ENCODE assay signal across 8 cellular contexts in the genomic region with DNA sequence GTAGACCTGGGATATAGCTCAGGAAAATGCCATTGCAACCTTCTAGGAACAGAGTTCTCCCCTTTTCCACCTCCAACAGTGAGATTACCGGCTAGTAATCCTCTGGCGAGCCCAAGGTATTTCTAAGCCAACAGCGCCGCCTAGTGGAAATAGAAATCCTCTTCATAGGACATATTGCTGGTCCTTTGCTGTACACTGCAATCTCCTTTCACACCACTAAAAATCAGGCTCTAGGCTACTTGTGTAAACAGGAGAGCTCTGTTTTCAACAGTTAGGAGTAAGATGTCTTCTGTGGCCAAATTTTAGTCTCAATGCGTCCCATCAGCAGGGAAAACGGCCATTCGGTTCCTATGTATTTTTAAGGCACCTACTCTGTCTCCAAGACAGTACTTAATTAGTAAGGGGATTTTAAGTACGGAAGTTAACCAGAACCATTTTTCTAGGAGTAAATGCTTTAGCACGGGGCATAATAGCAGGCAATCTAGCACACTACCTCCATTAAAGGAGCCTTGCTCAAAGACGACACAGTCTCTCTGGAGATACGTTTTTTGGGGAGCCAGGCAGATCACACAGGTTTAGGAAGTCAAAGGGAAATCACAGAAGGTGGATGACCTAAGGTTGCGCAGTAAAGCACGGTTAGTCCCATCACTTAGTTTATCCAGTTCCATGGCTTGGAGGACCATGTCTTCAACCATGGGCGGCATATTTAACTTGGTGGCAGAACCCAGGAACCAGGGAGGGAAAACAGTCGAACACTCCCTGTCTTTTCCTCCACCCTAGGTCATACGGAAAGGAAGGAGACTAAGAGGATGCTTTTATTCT. TPM values are rescaled to one million over a fixed set of nuclear protein-coding genes. Genes with fewer than 3 reads are reported as not detected.
DNase-seq lines count a peak whose midpoint lies in the region; ATAC-seq, FAIRE-seq and TF ChIP-seq lines count a peak whose summit lies in the region.

No MANE protein-coding gene starts in this region.

- peak; percentile 67 for ATAC-seq in HG02970 (IDR thresholded peaks at IDR 0.05; ENCODE audit: low FRiP score, unreplicated experiment)

- H2AFZ ChIP-seq in hepatocyte (no peak overlapping the region), smooth muscle cell (ENCODE audit: low read depth) (no peak overlapping the region)

- 65% methylated on average over 16 of the region's 16 CpGs for WGBS in hepatocyte (ENCODE audit: low lambda C conversion rate, missing lambda C conversion rate)
- 62% methylated on average over 16 of the region's 16 CpGs for WGBS in smooth muscle cell (ENCODE audit: low lambda C conversion rate)

- H3K79me2 ChIP-seq in hepatocyte, result no peaks in the 10 kb centered on the region
- no peaks in the 10 kb centered on the region for H3K79me2 ChIP-seq in smooth muscle cell (ENCODE audit: low read depth)

- H3K9me3 ChIP-seq in hepatocyte (ENCODE audit: low read depth), result no peaks in the 10 kb centered on the region
- no peaks in the 10 kb centered on the region for H3K9me3 ChIP-seq in smooth muscle cell (replicated peaks; ENCODE audit: low read depth)

- H3K4me3 ChIP-seq in hepatocyte (no peak overlapping the region), smooth muscle cell (peak overlapping the region; percentile 25)

- H3K36me3 ChIP-seq in hepatocyte (replicated peaks; ENCODE audit: insufficient read depth, low read depth), result no peaks in the 10 kb centered on the region
- no peaks in the 10 kb centered on the region for H3K36me3 ChIP-seq in smooth muscle cell (ENCODE audit: low read depth)

- H4K20me1 ChIP-seq in hepatocyte (ENCODE audit: insufficient read depth, poor library complexity, severe bottlenecking) (no peaks in the 10 kb centered on the region), smooth muscle cell (ENCODE audit: low read depth) (no peaks in the 10 kb centered on the region)

- peak; percentile 76 for FAIRE-seq in GM18507 (lab: Jason Lieb, UNC)

- no peaks in the 10 kb centered on the region for H3K9me2 ChIP-seq in hepatocyte (replicated peaks; ENCODE audit: insufficient read depth)

- TF ChIP-seq CTCF in hepatocyte (IDR thresholded peaks at IDR 0.05; ENCODE audit: poor library complexity) (peak; percentile 89), smooth muscle cell (IDR thresholded peaks at IDR 0.05; ENCODE audit: borderline replicate concordance, insufficient read depth, poor library complexity, severe bottlenecking) (peak; percentile 88)

- no peak overlapping the region for H3K9ac ChIP-seq in smooth muscle cell (ENCODE audit: low read depth)

- H3F3A ChIP-seq in smooth muscle cell (ENCODE audit: low read depth), result no peaks in the 10 kb centered on the region

- H3K4me2 ChIP-seq in hepatocyte (peak overlapping the region; percentile 59), smooth muscle cell (peak overlapping the region; percentile 78)

- DNase-seq in A172 (ENCODE audit: low spot score) (peak; percentile 85), GM18507 (ENCODE audit: extremely low spot score, insufficient read length, low read depth) (peak; percentile 35), NCI-H1930 (lab: John Stamatoyannopoulos, UW) (peak; percentile 37 to 72), T-helper 2 cell (peak in 4 of 5 experiments; percentile 47 to 77 (median 62)), amygdala (lab: John Stamatoyannopoulos, UW) (peak in 42 of 56 donors; percentile 1 to 86 (median 37)), hepatocyte (ENCODE audit: low spot score) (peak; percentile 93), smooth muscle cell (lab: John Stamatoyannopoulos, UW; ENCODE audit: unreplicated experiment) (peak; percentile 13)

- H3K27ac ChIP-seq in hepatocyte (no peak overlapping the region), smooth muscle cell (ENCODE audit: low read depth) (peak overlapping the region; percentile 51)

- H3K4me1 ChIP-seq in hepatocyte (ENCODE audit: insufficient read depth) (no peaks in the 10 kb centered on the region), smooth muscle cell (ENCODE audit: low read depth) (no peaks in the 10 kb centered on the region)

- H3K27me3 ChIP-seq in hepatocyte (no peaks in the 10 kb centered on the region), smooth muscle cell (ENCODE audit: low read depth) (no peaks in the 10 kb centered on the region)

RNA-seq across cellular contexts. Expression of a gene that starts 43.8 kb away (rescaled TPM):
- 18.5 and 23.8 TPM in 2 replicates for total RNA-seq in A172 (2014; rRNA removed; shearing (Covaris generic))
- total RNA-seq in hepatocyte (10.4 and 10.5 TPM in 2 replicates), smooth muscle cell (4.6 and 5.3 TPM in 2 replicates)
- polyA plus RNA-seq in hepatocyte (3.3 and 4.7 TPM in 2 replicates), smooth muscle cell (1.9 and 3.6 TPM in 2 replicates)

Comparison
In these comparisons a context has a peak if more than half of its experiments do, and no peak if none do; other contexts are left out.
1. DNase-seq: peak in every context shown above with its lines; median percentile 93 in hepatocyte; 85 in A172; 62 in T-helper 2 cell; 54 in NCI-H1930; 37 in amygdala; 35 in GM18507; 13 in smooth muscle cell.